Comparison of ENCODE assay signal across 2 cellular contexts in the genomic region with DNA sequence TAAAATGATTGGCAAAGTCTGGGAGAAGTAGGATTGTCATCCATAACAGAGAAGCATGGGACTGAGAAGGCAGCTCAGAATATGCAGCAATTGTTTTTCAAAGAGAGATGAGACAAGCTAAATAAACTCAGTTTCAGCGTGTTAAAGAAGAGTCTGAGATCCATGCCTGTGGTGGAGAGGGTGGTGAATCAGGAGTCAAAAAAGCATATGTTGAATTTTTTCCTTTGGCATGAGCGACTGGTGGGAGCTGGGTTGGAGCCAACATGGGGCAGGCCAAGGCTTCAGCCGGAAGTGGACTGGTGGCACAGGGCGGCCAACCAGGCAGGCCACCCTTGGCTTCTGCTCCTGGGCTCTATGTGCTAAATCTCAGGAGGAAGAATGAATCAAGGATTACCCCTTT.
TF ChIP-seq lines count a peak whose summit lies in the region.

No MANE protein-coding gene starts in this region.

TF ChIP-seq in IMR-90, 13 proteins besides CTCF, POLR2A, EP300 and RAD21:
- TF ChIP-seq NFE2L2 (IDR thresholded peaks at IDR 0.05; ENCODE audit: low read depth, low read length) = no peak
- no peak for TF ChIP-seq RCOR1 (IDR thresholded peaks at IDR 0.05; ENCODE audit: insufficient replicate concordance, low read length)
- TF ChIP-seq CHD1 (IDR thresholded peaks at IDR 0.05; ENCODE audit: low read depth, low read length) = no peak
- no peak for TF ChIP-seq SMC3 (IDR thresholded peaks at IDR 0.05; ENCODE audit: low read depth, low read length)
- no peak for TF ChIP-seq MXI1 (IDR thresholded peaks at IDR 0.05; ENCODE audit: borderline replicate concordance, low read depth, low read length)
- no peak for TF ChIP-seq RFX5 (IDR thresholded peaks at IDR 0.05; ENCODE audit: low read depth, low read length)
- no peak for TF ChIP-seq BHLHE40 (IDR thresholded peaks at IDR 0.05; ENCODE audit: low read depth, low read length)
- no peak for TF ChIP-seq FOS (IDR thresholded peaks at IDR 0.05; ENCODE audit: low read depth, low read length)
- no peak for TF ChIP-seq MAFK (IDR thresholded peaks at IDR 0.05; ENCODE audit: low read depth, low read length)
- TF ChIP-seq MAZ (IDR thresholded peaks at IDR 0.05; ENCODE audit: borderline replicate concordance, low read depth, low read length) = no peak
- TF ChIP-seq CEBPB (IDR thresholded peaks at IDR 0.05; ENCODE audit: low read depth, low read length) = no peak
- TF ChIP-seq, protein P1, sequence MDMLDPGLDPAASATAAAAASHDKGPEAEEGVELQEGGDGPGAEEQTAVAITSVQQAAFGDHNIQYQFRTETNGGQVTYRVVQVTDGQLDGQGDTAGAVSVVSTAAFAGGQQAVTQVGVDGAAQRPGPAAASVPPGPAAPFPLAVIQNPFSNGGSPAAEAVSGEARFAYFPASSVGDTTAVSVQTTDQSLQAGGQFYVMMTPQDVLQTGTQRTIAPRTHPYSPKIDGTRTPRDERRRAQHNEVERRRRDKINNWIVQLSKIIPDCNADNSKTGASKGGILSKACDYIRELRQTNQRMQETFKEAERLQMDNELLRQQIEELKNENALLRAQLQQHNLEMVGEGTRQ (IDR thresholded peaks at IDR 0.05; ENCODE audit: low read depth, low read length) = no peak
- TF ChIP-seq, protein P2, sequence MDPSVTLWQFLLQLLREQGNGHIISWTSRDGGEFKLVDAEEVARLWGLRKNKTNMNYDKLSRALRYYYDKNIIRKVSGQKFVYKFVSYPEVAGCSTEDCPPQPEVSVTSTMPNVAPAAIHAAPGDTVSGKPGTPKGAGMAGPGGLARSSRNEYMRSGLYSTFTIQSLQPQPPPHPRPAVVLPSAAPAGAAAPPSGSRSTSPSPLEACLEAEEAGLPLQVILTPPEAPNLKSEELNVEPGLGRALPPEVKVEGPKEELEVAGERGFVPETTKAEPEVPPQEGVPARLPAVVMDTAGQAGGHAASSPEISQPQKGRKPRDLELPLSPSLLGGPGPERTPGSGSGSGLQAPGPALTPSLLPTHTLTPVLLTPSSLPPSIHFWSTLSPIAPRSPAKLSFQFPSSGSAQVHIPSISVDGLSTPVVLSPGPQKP (IDR thresholded peaks at IDR 0.05; ENCODE audit: borderline replicate concordance, low read depth, low read length) = no peak

TF ChIP-seq in H1, 55 proteins besides CTCF, POLR2A, EP300 and RAD21:
- TF ChIP-seq, protein P3, sequence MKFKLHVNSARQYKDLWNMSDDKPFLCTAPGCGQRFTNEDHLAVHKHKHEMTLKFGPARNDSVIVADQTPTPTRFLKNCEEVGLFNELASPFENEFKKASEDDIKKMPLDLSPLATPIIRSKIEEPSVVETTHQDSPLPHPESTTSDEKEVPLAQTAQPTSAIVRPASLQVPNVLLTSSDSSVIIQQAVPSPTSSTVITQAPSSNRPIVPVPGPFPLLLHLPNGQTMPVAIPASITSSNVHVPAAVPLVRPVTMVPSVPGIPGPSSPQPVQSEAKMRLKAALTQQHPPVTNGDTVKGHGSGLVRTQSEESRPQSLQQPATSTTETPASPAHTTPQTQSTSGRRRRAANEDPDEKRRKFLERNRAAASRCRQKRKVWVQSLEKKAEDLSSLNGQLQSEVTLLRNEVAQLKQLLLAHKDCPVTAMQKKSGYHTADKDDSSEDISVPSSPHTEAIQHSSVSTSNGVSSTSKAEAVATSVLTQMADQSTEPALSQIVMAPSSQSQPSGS (IDR thresholded peaks at IDR 0.05; ENCODE audit: low read length) = no peak
- TF ChIP-seq CBX8 (IDR thresholded peaks at IDR 0.05; ENCODE audit: borderline replicate concordance, low read depth, low read length) (no peak), HDAC2 (IDR thresholded peaks at IDR 0.05; ENCODE audit: borderline replicate concordance in 1 of 2, low read depth in 2 of 2, low read length in 2 of 2) (no peak), NRF1 (IDR thresholded peaks at IDR 0.05; ENCODE audit: low read depth, low read length) (no peak), KDM1A (IDR thresholded peaks at IDR 0.05; ENCODE audit: borderline replicate concordance, low read length) (no peak), EGR1 (IDR thresholded peaks at IDR 0.05; ENCODE audit: borderline replicate concordance, low read depth, low read length) (no peak), SIN3A (conservative IDR thresholded peaks at IDR 0.05 in 1 of 2, IDR thresholded peaks at IDR 0.05 in 1 of 2; ENCODE audit: low read depth in 1 of 2, low read length in 2 of 2) (no peak), BCL11A (IDR thresholded peaks at IDR 0.05; ENCODE audit: low read depth in 2 of 2, low read length in 2 of 2) (no peak), CHD2 (IDR thresholded peaks at IDR 0.05; ENCODE audit: low read length) (no peak), SIX5 (IDR thresholded peaks at IDR 0.05; ENCODE audit: low read depth, low read length) (no peak), PHF8 (conservative IDR thresholded peaks at IDR 0.05; ENCODE audit: low read depth, low read length) (no peak), GABPA (IDR thresholded peaks at IDR 0.05; ENCODE audit: borderline replicate concordance, insufficient read depth, low read length) (no peak), RXRA (IDR thresholded peaks at IDR 0.05; ENCODE audit: insufficient read depth, low read depth, low read length) (no peak), MAFK (IDR thresholded peaks at IDR 0.05; ENCODE audit: low read depth, low read length) (no peak), NANOG (IDR thresholded peaks at IDR 0.05; ENCODE audit: insufficient read depth, low read depth, low read length, poor library complexity, severe bottlenecking) (no peak), SAP30 (IDR thresholded peaks at IDR 0.05; ENCODE audit: insufficient read depth, insufficient replicate concordance, low read length) (no peak), SP4 (IDR thresholded peaks at IDR 0.05; ENCODE audit: low read length) (no peak), SRF (IDR thresholded peaks at IDR 0.05; ENCODE audit: low read depth, low read length) (no peak), KDM5A (IDR thresholded peaks at IDR 0.05; ENCODE audit: low read length) (no peak), POLR2AphosphoS5 (IDR thresholded peaks at IDR 0.05; ENCODE audit: low read depth, low read length) (no peak)
